11 cellular contexts compared by ENCODE assay signal in genomic region chr9:120366646-120367019, GRCh38.
DNase-seq lines count a peak whose midpoint lies in the region; FAIRE-seq and TF ChIP-seq lines count a peak whose summit lies in the region.
"Had no signal": no experiment of that assay in that cellular context is flagged by ENCODE, and none has a peak within 500 bp of the region (broad histone marks: within the 10 kb centered on the region; RNA-seq: fewer than 3 reads in every experiment).

No MANE protein-coding gene starts in this region.

- no peak for FAIRE-seq in urothelium cell line (lab: Jason Lieb, UNC)

- H3K4me1 Mint-ChIP-seq in activated T-helper 2 cell treated with anti-CD3 and anti-CD28 coated beads, Interferon-gamma antibody, Interleukin-2, Interleukin-4, amounts not matched to agents 10 μg/mL and 5 μg/mL and 100 μg/mL, durations not matched to agents 14 hours and 24 hours and 36 hours (ENCODE audit: low read depth) = no peaks in the 10 kb centered on the region
- H3K4me1 Mint-ChIP-seq: activated naive CD4-positive, alpha-beta T cell treated with anti-CD3 and anti-CD28 coated beads, Interleukin-2, amount 50 U/mL, for 24 hours had no signal

- TF ChIP-seq CTCF in left ventricle myocardium inferior (IDR thresholded peaks at IDR 0.05; ENCODE audit: borderline replicate concordance) (no peak), astrocyte of the spinal cord (IDR thresholded peaks at IDR 0.05; ENCODE audit: low read depth, low read length) (peak; percentile 42), ascending aorta (IDR thresholded peaks at IDR 0.05) (no peak)

- no peaks in the 10 kb centered on the region for H3K36me3 Mint-ChIP-seq in activated T-helper 2 cell treated with anti-CD3 and anti-CD28 coated beads, Interferon-gamma antibody, Interleukin-2, Interleukin-4, amounts not matched to agents 10 μg/mL and 5 μg/mL and 100 μg/mL, durations not matched to agents 14 hours and 24 hours and 36 hours (ENCODE audit: low read depth)

- DNase-seq in cardiac septum (ENCODE audit: low spot score) (peak; percentile 51), left ventricle myocardium inferior (no peak), astrocyte of the spinal cord (ENCODE audit: low read depth, low spot score) (peak; percentile 86), islet precursor cell (peak; percentile 94), urothelium cell line (ENCODE audit: low spot score) (peak; percentile 85), ascending aorta (ENCODE audit: low spot score in 2 of 2) (no peak)
- DNase-seq in activated CD4-positive, alpha-beta T cell treated with anti-CD3 and anti-CD28 coated beads for 48 hours = no peak
- no peak for DNase-seq in activated T-helper 2 cell treated with anti-CD3 and anti-CD28 coated beads, Interferon-gamma antibody, Interleukin-2, Interleukin-4, amounts not matched to agents 10 μg/mL and 5 μg/mL and 100 μg/mL, durations not matched to agents 14 hours and 24 hours and 36 hours (ENCODE audit: low spot score)

- H3K27me3 ChIP-seq in left ventricle myocardium inferior (ENCODE audit: low read depth) = no peaks in the 10 kb centered on the region
- no peaks in the 10 kb centered on the region for H3K27me3 ChIP-seq in ascending aorta
- H3K27me3 ChIP-seq: Peyer's patch had no signal

- H3K4me3 ChIP-seq in left ventricle myocardium inferior (no peak overlapping the region), astrocyte of the spinal cord (ENCODE audit: low read depth, low read length) (no peak overlapping the region), ascending aorta (no peak overlapping the region)
- H3K4me3 ChIP-seq: Peyer's patch had no signal

- no peaks in the 10 kb centered on the region for H3K9me3 ChIP-seq in left ventricle myocardium inferior (replicated peaks)
- no peaks in the 10 kb centered on the region for H3K9me3 ChIP-seq in ascending aorta
- H3K9me3 ChIP-seq: Peyer's patch had no signal

- H3K4me3 Mint-ChIP-seq in activated T-helper 2 cell treated with anti-CD3 and anti-CD28 coated beads, Interferon-gamma antibody, Interleukin-2, Interleukin-4, amounts not matched to agents 10 μg/mL and 5 μg/mL and 100 μg/mL, durations not matched to agents 14 hours and 24 hours and 36 hours (ENCODE audit: low read depth) = no peak overlapping the region
- H3K4me3 Mint-ChIP-seq: activated naive CD4-positive, alpha-beta T cell treated with anti-CD3 and anti-CD28 coated beads, Interleukin-2, amount 50 U/mL, for 24 hours had no signal

- H3K27me3 Mint-ChIP-seq in activated T-helper 2 cell treated with anti-CD3 and anti-CD28 coated beads, Interferon-gamma antibody, Interleukin-2, Interleukin-4, amounts not matched to agents 10 μg/mL and 5 μg/mL and 100 μg/mL, durations not matched to agents 14 hours and 24 hours and 36 hours (ENCODE audit: low read depth) = peaks cover 6% of the 10 kb centered on the region

- in situ Hi-C loops in astrocyte of the spinal cord (cut with HindIII; ENCODE audit: low sequenced_read_pairs) = no loop called here

- H3K4me1 ChIP-seq in left ventricle myocardium inferior (peaks cover 8% of the 10 kb centered on the region), ascending aorta (no peaks in the 10 kb centered on the region)
- H3K4me1 ChIP-seq: Peyer's patch had no signal

- H3K27ac Mint-ChIP-seq in activated T-helper 2 cell treated with anti-CD3 and anti-CD28 coated beads, Interferon-gamma antibody, Interleukin-2, Interleukin-4, amounts not matched to agents 10 μg/mL and 5 μg/mL and 100 μg/mL, durations not matched to agents 14 hours and 24 hours and 36 hours = no peak overlapping the region
- H3K27ac Mint-ChIP-seq: activated naive CD4-positive, alpha-beta T cell treated with anti-CD3 and anti-CD28 coated beads, Interleukin-2, amount 50 U/mL, for 24 hours had no signal

- H3K36me3 ChIP-seq in left ventricle myocardium inferior (no peaks in the 10 kb centered on the region), ascending aorta (no peaks in the 10 kb centered on the region)
- H3K36me3 ChIP-seq: Peyer's patch had no signal

- no peak overlapping the region for H3K27ac ChIP-seq in left ventricle myocardium inferior (replicated peaks)
- no peak overlapping the region for H3K27ac ChIP-seq in ascending aorta
- H3K27ac ChIP-seq: C4-2B, Peyer's patch had no signal

- H3K9me3 Mint-ChIP-seq in activated T-helper 2 cell treated with anti-CD3 and anti-CD28 coated beads, Interferon-gamma antibody, Interleukin-2, Interleukin-4, amounts not matched to agents 10 μg/mL and 5 μg/mL and 100 μg/mL, durations not matched to agents 14 hours and 24 hours and 36 hours = peaks cover 6% of the 10 kb centered on the region
- H3K9me3 Mint-ChIP-seq: activated naive CD4-positive, alpha-beta T cell treated with anti-CD3 and anti-CD28 coated beads, Interleukin-2, amount 50 U/mL, for 24 hours had no signal

- intact Hi-C loops in cardiac septum (cut with DNase I) (no loop called here), left ventricle myocardium inferior (cut with micrococcal nuclease) (no loop called here), ascending aorta (cut with DNase I) (no loop called here)
- intact Hi-C loops in activated T-helper 2 cell treated with anti-CD3 and anti-CD28 coated beads, Interferon-gamma antibody, Interleukin-2, Interleukin-4, amounts not matched to agents 10 μg/mL and 5 μg/mL and 100 μg/mL, durations not matched to agents 14 hours and 24 hours and 36 hours (cut with micrococcal nuclease) = no loop called here

Comparison
In these comparisons a context has a peak if more than half of its experiments do, and no peak if none do; other contexts are left out.
1. DNase-seq: peak in cardiac septum (single experiment), astrocyte of the spinal cord (single experiment), islet precursor cell (single experiment) and urothelium cell line (single experiment); none in left ventricle myocardium inferior (single experiment), activated CD4-positive, alpha-beta T cell treated with anti-CD3 and anti-CD28 coated beads for 48 hours (single experiment), ascending aorta (0 of 2) and activated T-helper 2 cell treated with anti-CD3 and anti-CD28 coated beads, Interferon-gamma antibody, Interleukin-2, Interleukin-4, amounts not matched to agents 10 μg/mL and 5 μg/mL and 100 μg/mL, durations not matched to agents 14 hours and 24 hours and 36 hours (single experiment).